ENCODE assay signal across 8 cellular contexts in the genomic region with DNA sequence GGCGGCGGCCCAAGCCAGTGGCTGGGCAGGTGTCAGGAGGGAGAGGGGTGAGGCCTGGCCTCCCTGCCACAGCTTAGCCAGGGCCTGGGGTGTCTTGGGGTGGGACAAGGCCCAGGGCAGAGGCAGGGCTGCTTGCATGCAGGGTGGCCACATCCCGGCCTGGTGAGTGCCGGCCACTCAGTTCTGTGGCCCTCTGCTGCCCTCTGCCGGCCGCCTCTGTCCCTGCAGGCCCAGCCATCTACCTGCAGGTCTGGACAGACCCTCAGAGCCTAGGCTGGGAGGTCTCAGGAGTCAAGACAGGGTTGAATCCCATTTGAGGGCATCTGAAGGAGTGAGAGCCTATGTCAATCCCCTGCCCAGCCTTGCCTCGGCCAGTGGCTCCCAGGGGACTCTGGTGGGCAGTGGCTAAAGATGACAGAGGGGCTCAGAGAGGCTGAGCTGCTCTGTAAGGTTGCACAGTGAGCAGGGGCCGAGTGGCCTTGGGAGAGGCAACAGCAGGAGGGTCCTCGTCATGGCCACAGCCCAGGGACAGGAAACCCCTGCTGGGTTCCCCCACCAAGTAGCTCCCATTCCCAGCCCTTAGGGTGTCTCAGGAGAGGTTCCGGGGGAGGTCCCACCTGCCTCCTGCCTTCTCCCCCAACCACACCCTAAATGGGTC. TPM values are rescaled to one million over a fixed set of nuclear protein-coding genes. Genes with fewer than 3 reads are reported as not detected.
DNase-seq lines count a peak whose midpoint lies in the region; TF ChIP-seq lines count a peak whose summit lies in the region.
"Not testable (repeated sequence)": the region's sequence is repeated elsewhere in the genome, so short reads cannot be mapped to it uniquely, and the experiment has no call there.

No MANE protein-coding gene starts in this region.

- not testable (repeated sequence) for H3K4me3 Mint-ChIP-seq in immature natural killer cell

- not testable (repeated sequence) for H3K9me2 ChIP-seq in DOHH2 (replicated peaks; ENCODE audit: control insufficient read depth, low read length)

- not testable (repeated sequence) for H3K4me3 ChIP-seq in DOHH2 (ENCODE audit: low read length); choroid plexus epithelial cell (ENCODE audit: low read depth, low read length); retinal pigment epithelial cell (ENCODE audit: low read length); testis

- H3K79me2 ChIP-seq in DOHH2 (ENCODE audit: control insufficient read depth, low read length): not testable (repeated sequence)

- H3K27me3 ChIP-seq in DOHH2 (ENCODE audit: control insufficient read depth, low read length); testis: not testable (repeated sequence)

- not testable (repeated sequence) for H3K27me3 Mint-ChIP-seq in immature natural killer cell (ENCODE audit: low read depth in 3 of 3)

- H3K9me3 ChIP-seq in DOHH2 (ENCODE audit: control insufficient read depth, insufficient read depth, low read length); testis: not testable (repeated sequence)

- not testable (repeated sequence) for H3K9me3 Mint-ChIP-seq in immature natural killer cell

- not testable (repeated sequence) for H3K36me3 Mint-ChIP-seq in immature natural killer cell

- H3K27ac ChIP-seq in DOHH2 (ENCODE audit: low read depth, low read length); testis: not testable (repeated sequence)

- intact Hi-C loops in testis (cut with DNase I; ENCODE audit: low total_unique reads): not testable (repeated sequence)

- H3K4me1 ChIP-seq in DOHH2 (ENCODE audit: control insufficient read depth, low read length); testis: not testable (repeated sequence)

- H3K4me2 ChIP-seq in DOHH2 (ENCODE audit: low read length): not testable (repeated sequence)

- H3K36me3 ChIP-seq in DOHH2 (ENCODE audit: control insufficient read depth, low read length); testis (ENCODE audit: low read depth, missing control alignments): not testable (repeated sequence)

- TF ChIP-seq CTCF in DOHH2 (IDR thresholded peaks at IDR 0.05; ENCODE audit: low read depth, low read length, poor library complexity, severe bottlenecking) (peak; percentile 80), choroid plexus epithelial cell (conservative IDR thresholded peaks at IDR 0.05; ENCODE audit: low read depth, low read length) (peak; percentile 80), retinal pigment epithelial cell (conservative IDR thresholded peaks at IDR 0.05; ENCODE audit: low read depth, low read length) (peak; percentile 84), testis (IDR thresholded peaks at IDR 0.05) (peak; percentile 25 to 80 (median 72))

- not testable (repeated sequence) for H3K27ac Mint-ChIP-seq in immature natural killer cell

- not testable (repeated sequence) for H3K4me1 Mint-ChIP-seq in immature natural killer cell

- H3F3A ChIP-seq in DOHH2 (ENCODE audit: control insufficient read depth, insufficient read depth): not testable (repeated sequence)

- not testable (repeated sequence) for H4K20me1 ChIP-seq in DOHH2 (ENCODE audit: control insufficient read depth, insufficient read depth, low read depth, low read length)

- DNase-seq in Kasumi-1 (lab: John Stamatoyannopoulos, UW): peak; percentile 5 to 28
- DNase-seq in RPMI7951 (ENCODE audit: low read depth): peak; percentile 19
- DNase-seq in activated CD8-positive, alpha-beta memory T cell treated with anti-CD3 and anti-CD28 coated beads, Interleukin-2, amount 50 U/mL, for 48 hours: peak; percentile 97
- peak; percentile 43 for DNase-seq in choroid plexus epithelial cell (ENCODE audit: low read depth)
- DNase-seq in immature natural killer cell: peak; percentile 70 to 76 (median 74)
- DNase-seq in retinal pigment epithelial cell (ENCODE audit: low read depth): not testable (repeated sequence)
- peak; percentile 88 for DNase-seq in testis

- 18 to 38% methylated on average over 5 to 10 of the region's 10 CpGs for WGBS in testis, 2 donors

- TF ChIP-seq POLR2A in testis (IDR thresholded peaks at IDR 0.05): not testable (repeated sequence)

RNA-seq across cellular contexts. Expression of gene RTN4R, which starts 17.7 kb away (rescaled TPM):
- 0.12 and 0.39 TPM in 2 replicates for total RNA-seq in RPMI7951 (2014; rRNA removed; shearing (Covaris generic))
- 1 to 10 TPM; 1.1 to 3.9 (median 2.2) TPM for polyA plus RNA-seq in immature natural killer cell
- 1 to 10 TPM; 5.1 to 6.1 TPM for total RNA-seq in testis
- 2.1 TPM for polyA plus RNA-seq in testis (ENCODE audit: insufficient read depth, low read depth, low replicate concordance)

RNA-seq across cellular contexts. Expression of gene DGCR6L, which starts 34.0 kb away (rescaled TPM):
- total RNA-seq in RPMI7951 (2014; rRNA removed; shearing (Covaris generic)): 39.7 and 41.8 TPM in 2 replicates
- polyA plus RNA-seq in immature natural killer cell (100 to 1,000 TPM; 143 to 160 (median 147) TPM), testis (ENCODE audit: insufficient read depth, low read depth, low replicate concordance) (171 TPM)
- total RNA-seq in testis: 100 to 1,000 TPM; 152 to 257 TPM
